ENCODE assay signal across 1 cellular context in genomic region chr16:28987170-28987853, GRCh38.
TF ChIP-seq lines count a peak whose summit lies in the region.

No MANE protein-coding gene starts in this region.

TF ChIP-seq in GM12878, 131 proteins besides CTCF, POLR2A, EP300 and RAD21:
- TF ChIP-seq TCF12 (IDR thresholded peaks at IDR 0.05; ENCODE audit: low read depth, low read length) (no peak), ZNF24 (IDR thresholded peaks at IDR 0.05) (peak; percentile 69)
